ENCODE assay signal across 23 cellular contexts in genomic region chr1:44532567-44532944, GRCh38.
A peak's percentile ranks its signal among the peaks of the same experiment; 100 is the strongest.
DNase-seq lines count a peak whose midpoint lies in the region; ATAC-seq, FAIRE-seq and TF ChIP-seq lines count a peak whose summit lies in the region.
"Had no signal": no experiment of that assay in that cellular context is flagged by ENCODE, and none has a peak within 500 bp of the region (broad histone marks: within the 10 kb centered on the region; RNA-seq: fewer than 3 reads in every experiment).

No MANE protein-coding gene starts in this region.

- TF ChIP-seq RAD21 in H1 (IDR thresholded peaks at IDR 0.05 in 1 of 2, conservative IDR thresholded peaks at IDR 0.05 in 1 of 2; ENCODE audit: low read depth in 2 of 2, low read length in 2 of 2): no peak

- H3F3A ChIP-seq in GM23338 (replicated peaks; ENCODE audit: low read depth) (0 out of 2 replicates have a peak, but pooled peaks cover 10% of the 10 kb centered on the region), PC-3 (ENCODE audit: low read length, unreplicated experiment) (peaks cover 7% of the 10 kb centered on the region)

- H3K9me3 ChIP-seq in PC-3 (ENCODE audit: low read length) (no peaks in the 10 kb centered on the region), H1 (ENCODE audit: insufficient read depth in 2 of 2, low read depth in 1 of 2, low read length in 1 of 2) (no peaks in the 10 kb centered on the region), neutrophil (no peaks in the 10 kb centered on the region), adrenal gland (replicated peaks in 1 of 3) (no peaks in the 10 kb centered on the region)
- H3K9me3 ChIP-seq: mucosa of descending colon, psoas muscle had no signal

- TF ChIP-seq POLR2A in H1 (IDR thresholded peaks at IDR 0.05; ENCODE audit: control extremely low read depth in 1 of 2, low read depth in 2 of 2, low read length in 2 of 2) (no peak), adrenal gland (IDR thresholded peaks at IDR 0.05) (no peak)

- H3K4me3 Mint-ChIP-seq in GM23338: no peak overlapping the region
- H3K4me3 Mint-ChIP-seq: activated CD4-positive, alpha-beta memory T cell treated with anti-CD3 and anti-CD28 coated beads, Interleukin-2, amount 10 ng/mL, durations not matched to agents 7 days and 5 days; activated naive CD8-positive, alpha-beta T cell treated with anti-CD3 and anti-CD28 coated beads for 36 hours; CD4-positive, CD25-positive, alpha-beta regulatory T cell; neural crest cell had no signal

- POLR2A ChIA-PET in PC-3 (lab: Charles Lee; ENCODE audit: unreplicated experiment) (interaction anchor here (0.6 kb wide), 2 partner anchors 491 to 771 kb away, joined by 6 to 11 read pairs; no protein-coding TSS in a partner anchor), H1 (lab: Charles Lee; ENCODE audit: partially characterized antibody) (interaction anchor here (0.5 to 2.9 kb wide), 6 partner anchors 8 to 1194 kb away, joined by 3 to 26 read pairs (median 4); no protein-coding TSS in a partner anchor)

- H3K23me2 ChIP-seq in H1 (ENCODE audit: low read depth, low read length): peaks cover 2% of the 10 kb centered on the region; the same call in 1 of the 2 replicates

- H3K79me2 ChIP-seq in GM23338 (replicated peaks; ENCODE audit: insufficient read depth) (peaks cover 9% of the 10 kb centered on the region; the same call in 1 of the 2 replicates), PC-3 (ENCODE audit: low read length) (no peaks in the 10 kb centered on the region), H1 (ENCODE audit: control insufficient read depth in 1 of 2, insufficient read depth in 2 of 2, low read length in 2 of 2) (peaks cover 0 to 4% of the 10 kb centered on the region in 2 experiments; a peak in 1 of 4 replicates)

- peak overlapping the region; percentile 92 for H3K27ac Mint-ChIP-seq in GM23338
- H3K27ac Mint-ChIP-seq: activated CD4-positive, alpha-beta memory T cell treated with anti-CD3 and anti-CD28 coated beads, Interleukin-2, amount 10 ng/mL, durations not matched to agents 7 days and 5 days; activated naive CD8-positive, alpha-beta T cell treated with anti-CD3 and anti-CD28 coated beads for 36 hours; activated T-helper 2 cell treated with anti-CD3 and anti-CD28 coated beads, Interferon-gamma antibody, Interleukin-2, Interleukin-4, amounts not matched to agents 10 μg/mL and 5 μg/mL and 100 μg/mL, durations not matched to agents 14 hours and 24 hours and 36 hours had no signal

- CTCF ChIA-PET in PC-3 (lab: Charles Lee) (interaction anchor here (0.9 kb wide), 1 partner anchor 21 kb away, joined by 3 read pairs; no protein-coding TSS in a partner anchor), H1 (lab: Charles Lee; ENCODE audit: partially characterized antibody) (interaction anchor here (0.9 to 6.2 kb wide), 12 partner anchors 9 to 154 kb away, joined by 3 to 70 read pairs (median 7); no protein-coding TSS in a partner anchor)

- H4K5ac ChIP-seq in H1 (ENCODE audit: insufficient read length, low read depth, low read length): no peak overlapping the region

- intact Hi-C loops in PC-3 (cut with micrococcal nuclease) (no loop called here), adrenal gland (cut with DNase I) (no loop called here)

- H3K27me3 ChIP-seq in GM23338 (ENCODE audit: insufficient read depth) (no peaks in the 10 kb centered on the region), PC-3 (ENCODE audit: low read length) (no peaks in the 10 kb centered on the region), H1 (replicated peaks in 1 of 4; ENCODE audit: control insufficient read depth in 3 of 4, extremely low read depth in 1 of 4, insufficient read depth in 3 of 4, low read length in 3 of 4) (no peaks in the 10 kb centered on the region), neutrophil (no peaks in the 10 kb centered on the region), adrenal gland (no peaks in the 10 kb centered on the region)

- no peak overlapping the region for H2BK120ac ChIP-seq in H1 (replicated peaks; ENCODE audit: low read depth, low read length)

- H3K36me3 ChIP-seq in GM23338 (ENCODE audit: insufficient read depth) (0 out of 2 replicates have a peak, but pooled peaks cover 3% of the 10 kb centered on the region), PC-3 (ENCODE audit: low read depth, low read length) (no peaks in the 10 kb centered on the region), H1 (ENCODE audit: control insufficient read depth in 2 of 4, insufficient read depth in 4 of 4, low read length in 3 of 4) (no peaks in the 10 kb centered on the region), neutrophil (no peaks in the 10 kb centered on the region), adrenal gland (replicated peaks in 1 of 2) (no peaks in the 10 kb centered on the region)
- H3K36me3 ChIP-seq: left ventricle myocardium inferior had no signal

- H2BK15ac ChIP-seq in H1 (ENCODE audit: low read length): 0 out of 2 replicates have a peak overlapping the region, but pooled peaks have one; percentile 2

- H3K18ac ChIP-seq in H1 (ENCODE audit: extremely low read depth, low read length): no peak overlapping the region

- H2BK5ac ChIP-seq in H1 (ENCODE audit: low read depth, low read length): peak overlapping the region; percentile 12

- peak overlapping the region; percentile 96 for H2BK20ac ChIP-seq in H1 (ENCODE audit: low read length)

- H3K4me3 ChIP-seq in GM23338: no peak overlapping the region
- no peak overlapping the region for H3K4me3 ChIP-seq in PC-3 (ENCODE audit: low read length)
- no peak overlapping the region for H3K4me3 ChIP-seq in H1 (ENCODE audit: extremely low read depth in 1 of 4, insufficient read depth in 2 of 4, low read depth in 3 of 4, low read length in 4 of 4)
- no peak overlapping the region for H3K4me3 ChIP-seq in neutrophil (ENCODE audit: low read depth in 1 of 2, low read length in 1 of 2)
- no peak overlapping the region for H3K4me3 ChIP-seq in adrenal gland
- H3K4me3 ChIP-seq: left ventricle myocardium inferior, mucosa of descending colon, psoas muscle had no signal

- no peak overlapping the region for H3K56ac ChIP-seq in H1 (replicated peaks; ENCODE audit: insufficient read length, low read depth, low read length)

- H2BK12ac ChIP-seq in H1 (ENCODE audit: low read depth, low read length): peak overlapping the region; percentile 20; the same call in 1 of the 2 replicates

- peaks cover 48% of the 10 kb centered on the region for H3K4me1 Mint-ChIP-seq in GM23338
- H3K4me1 Mint-ChIP-seq: CD4-positive, CD25-positive, alpha-beta regulatory T cell had no signal

- H2AFZ ChIP-seq in GM23338 (no peak overlapping the region), PC-3 (ENCODE audit: low read length) (0 out of 2 replicates have a peak overlapping the region, but pooled peaks have one; percentile 38), H1 (ENCODE audit: low read length) (no peak overlapping the region)

- H3K4me1 ChIP-seq in GM23338 (ENCODE audit: insufficient read depth): peaks cover 51% of the 10 kb centered on the region
- peaks cover 23% of the 10 kb centered on the region for H3K4me1 ChIP-seq in PC-3 (ENCODE audit: insufficient read depth, low read length)
- peaks cover 17 to 32% (median 26%) of the 10 kb centered on the region in 4 experiments for H3K4me1 ChIP-seq in H1 (replicated peaks in 1 of 4; ENCODE audit: control insufficient read depth in 3 of 4, insufficient read depth in 4 of 4, low read length in 3 of 4)
- H3K4me1 ChIP-seq in neutrophil (ENCODE audit: control insufficient read depth in 1 of 2, insufficient read depth in 1 of 2, low read depth in 1 of 2, low read length in 1 of 2): peaks cover 43 to 46% of the 10 kb centered on the region in 2 experiments
- no peaks in the 10 kb centered on the region for H3K4me1 ChIP-seq in adrenal gland (replicated peaks in 1 of 2)
- H3K4me1 ChIP-seq: left ventricle myocardium inferior, psoas muscle had no signal

- peaks cover 5% of the 10 kb centered on the region; the same call in 1 of the 2 replicates for H3K79me1 ChIP-seq in H1 (ENCODE audit: low read depth, low read length)

- H3K14ac ChIP-seq in H1 (ENCODE audit: insufficient read length): no peak overlapping the region

- WGBS in H1 (ENCODE audit: extremely low coverage in 1 of 2, insufficient coverage in 1 of 2, insufficient read length in 1 of 2, insufficient replicate concordance in 2 of 2, low coverage in 1 of 2, low lambda C conversion rate in 2 of 2, missing lambda C conversion rate in 1 of 2), 2 experiments: 72% methylated on average over 3 of the region's 3 CpGs; no CpG with 5 or more reads in 1 of the 2 experiments
- 56 to 72% (median 71%) methylated on average over 3 of the region's 3 CpGs for WGBS in adrenal gland, 4 donors

- no peaks in the 10 kb centered on the region for H3K36me3 Mint-ChIP-seq in GM23338 (ENCODE audit: low read depth)
- H3K36me3 Mint-ChIP-seq: activated naive CD8-positive, alpha-beta T cell treated with anti-CD3 and anti-CD28 coated beads for 36 hours; CD4-positive, CD25-positive, alpha-beta regulatory T cell had no signal

- FAIRE-seq in H1 (lab: Jason Lieb, UNC) (no peak), HTR-8/SVneo (lab: Jason Lieb, UNC) (no peak)
- FAIRE-seq: small intestine had no signal

- H3K9ac ChIP-seq in PC-3 (ENCODE audit: low read length) (no peak overlapping the region), H1 (replicated peaks in 1 of 4; ENCODE audit: extremely low read depth in 1 of 4, low read depth in 3 of 4, low read length in 3 of 4) (no peak overlapping the region)
- H3K9ac ChIP-seq: KMS-11 had no signal

- H3K4me2 ChIP-seq in GM23338 (peak overlapping the region; percentile 39; the same call in 1 of the 2 replicates), PC-3 (ENCODE audit: low read length) (peak overlapping the region; percentile 47), H1 (ENCODE audit: insufficient read depth in 1 of 2, low read depth in 2 of 2, low read length in 2 of 2) (peak overlapping the region in 1 of 2 experiments; percentile 9; a peak in 1 of 4 replicates)
- H3K4me2 ChIP-seq: KMS-11 had no signal

- ATAC-seq in GM23338 (no peak), PC-3 (peak; percentile 35; the same call in 1 of the 2 replicates)
- ATAC-seq: psoas muscle had no signal

- no peaks in the 10 kb centered on the region for H3K9me3 Mint-ChIP-seq in GM23338
- H3K9me3 Mint-ChIP-seq: activated CD4-positive, alpha-beta memory T cell treated with anti-CD3 and anti-CD28 coated beads, Interleukin-2, amount 10 ng/mL, durations not matched to agents 7 days and 5 days; activated naive CD8-positive, alpha-beta T cell treated with anti-CD3 and anti-CD28 coated beads for 36 hours; activated T-helper 2 cell treated with anti-CD3 and anti-CD28 coated beads, Interferon-gamma antibody, Interleukin-2, Interleukin-4, amounts not matched to agents 10 μg/mL and 5 μg/mL and 100 μg/mL, durations not matched to agents 14 hours and 24 hours and 36 hours; CD4-positive, CD25-positive, alpha-beta regulatory T cell; neural crest cell had no signal

- no TSS peak for BruUV-seq in PC-3 (replicated peaks; lab: Mats Ljungman, UMichigan)

- H2AK5ac ChIP-seq in H1 (ENCODE audit: low read depth, low read length): no peak overlapping the region

- no peaks in the 10 kb centered on the region for H4K20me1 ChIP-seq in GM23338 (replicated peaks; ENCODE audit: insufficient read depth)
- no peaks in the 10 kb centered on the region for H4K20me1 ChIP-seq in PC-3 (ENCODE audit: low read length)
- no peaks in the 10 kb centered on the region for H4K20me1 ChIP-seq in H1 (replicated peaks in 1 of 2; ENCODE audit: control insufficient read depth in 1 of 2, insufficient read depth in 2 of 2, low read length in 2 of 2)

- H4K8ac ChIP-seq in H1 (ENCODE audit: extremely low read depth, insufficient read depth, low read length): no peak overlapping the region

- TF ChIP-seq CTCF in GM23338 (conservative IDR thresholded peaks at IDR 0.05; ENCODE audit: low read depth in 2 of 2) (no peak), PC-3 (conservative IDR thresholded peaks at IDR 0.05; ENCODE audit: low read depth, low read length) (no peak), H1 (IDR thresholded peaks at IDR 0.05; ENCODE audit: control extremely low read depth in 1 of 3, insufficient read depth in 1 of 3, low read depth in 1 of 3, low read length in 3 of 3) (no peak), neutrophil (IDR thresholded peaks at IDR 0.05) (no peak), adrenal gland (IDR thresholded peaks at IDR 0.05) (no peak)

- no peak for DNase-seq in GM23338 (ENCODE audit: low spot score)
- DNase-seq in PC-3: no peak
- DNase-seq in H1 (ENCODE audit: low read depth in 1 of 2, low spot score in 2 of 2): no peak
- DNase-seq in adrenal gland: no peak
- no peak for DNase-seq in NCI-H1694 (lab: John Stamatoyannopoulos, UW)
- no peak for DNase-seq in HTR-8/SVneo (ENCODE audit: insufficient read length, low spot score)
- DNase-seq: activated CD4-positive, alpha-beta memory T cell treated with anti-CD3 and anti-CD28 coated beads, Interleukin-2, amount 10 ng/mL, durations not matched to agents 7 days and 5 days; activated CD4-positive, CD25-positive, alpha-beta regulatory T cell treated with anti-CD3 and anti-CD28 coated beads, Interleukin-2, amount 50 U/mL, for 72 hours; activated naive CD8-positive, alpha-beta T cell treated with anti-CD3 and anti-CD28 coated beads for 36 hours; effector CD8-positive, alpha-beta T cell; left ventricle myocardium inferior; mucosa of descending colon; MV-4-11; NCI-H2171; NCI-H524; psoas muscle; stimulated activated CD4-positive, alpha-beta T cell treated with anti-CD3 and anti-CD28 coated beads, Interleukin-2, amount 100 ng/mL, for 24 hours had no signal

- no peak overlapping the region for H3K23ac ChIP-seq in H1 (ENCODE audit: insufficient read length)

- no peak for TF ChIP-seq EP300 in H1 (IDR thresholded peaks at IDR 0.05; ENCODE audit: borderline replicate concordance in 1 of 2, low read depth in 2 of 2, low read length in 2 of 2)

- H3K9me2 ChIP-seq in GM23338 (ENCODE audit: insufficient read depth) (no peaks in the 10 kb centered on the region), PC-3 (replicated peaks; ENCODE audit: low read length) (no peaks in the 10 kb centered on the region)

- peaks cover 10% of the 10 kb centered on the region for H3K27me3 Mint-ChIP-seq in GM23338 (ENCODE audit: insufficient read depth, low read depth, poor library complexity)

- no peak overlapping the region for H4K91ac ChIP-seq in H1 (replicated peaks; ENCODE audit: insufficient read length, low read length)

- H3K27ac ChIP-seq in GM23338 (ENCODE audit: low read depth) (no peak overlapping the region), PC-3 (ENCODE audit: low read length) (peak overlapping the region; percentile 71), H1 (ENCODE audit: low read depth, low read length) (no peak overlapping the region), neutrophil (peak overlapping the region; percentile 86), adrenal gland (no peak overlapping the region)
- H3K27ac ChIP-seq: KMS-11, left ventricle myocardium inferior, psoas muscle had no signal

- no peak overlapping the region for H3K4ac ChIP-seq in H1 (replicated peaks; ENCODE audit: insufficient read length, low read depth, low read length)

Comparison
In these comparisons a context has a peak if more than half of its experiments do, and no peak if none do; other contexts are left out.
1. H3K27ac ChIP-seq: peak in PC-3 (single experiment) and neutrophil (single experiment); none in GM23338 (single experiment), H1 (single experiment) and adrenal gland (0 of 5).